Comparison of ENCODE assay signal across 8 cellular contexts in the genomic region with DNA sequence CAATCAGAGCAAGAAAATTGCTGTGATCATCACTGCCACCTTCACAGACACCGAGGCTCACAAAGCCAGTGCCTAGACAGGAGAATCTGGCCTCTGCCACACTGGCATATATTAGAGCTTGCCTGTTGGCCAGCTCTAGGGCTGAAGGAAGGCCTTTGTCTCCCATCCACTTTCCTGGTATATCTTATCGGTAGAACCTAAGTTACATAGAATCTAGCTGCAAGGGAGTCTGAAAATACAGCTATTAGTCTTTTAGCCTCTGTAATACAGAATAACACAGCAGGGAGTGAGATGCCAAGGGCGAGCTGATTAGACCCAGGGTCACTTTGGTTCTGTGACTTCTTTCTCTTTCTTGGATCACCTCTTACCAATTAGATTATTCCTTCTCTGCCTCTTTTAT.
"Had no signal": no experiment of that assay in that cellular context is flagged by ENCODE, and none has a peak within 500 bp of the region (broad histone marks: within the 10 kb centered on the region; RNA-seq: fewer than 3 reads in every experiment).

No MANE protein-coding gene starts in this region.

- H3K9me3 ChIP-seq: HAP-1 had no signal

- DNase-seq: GM23248, GOT3, H7, KBM-7 had no signal

- H2AFZ ChIP-seq: GM23248 had no signal

- H3K36me3 ChIP-seq: HAP-1 had no signal

- H3K4me3 ChIP-seq: GM23248, HAP-1 had no signal

- H3K9ac ChIP-seq: GM23248 had no signal

- H3K27ac ChIP-seq: GM23248, HL-60 had no signal

- H3K4me1 ChIP-seq: HAP-1 had no signal

- ATAC-seq: HCT116, HepG2 had no signal
